Comparison of ENCODE assay signal across 1 cellular context in genomic region chr1:21900766-21901472, GRCh38.
TF ChIP-seq lines count a peak whose summit lies in the region.

No MANE protein-coding gene starts in this region.

TF ChIP-seq in K562, 482 proteins besides CTCF, POLR2A, EP300 and RAD21 (continued from another document):
- TF ChIP-seq, protein P1, sequence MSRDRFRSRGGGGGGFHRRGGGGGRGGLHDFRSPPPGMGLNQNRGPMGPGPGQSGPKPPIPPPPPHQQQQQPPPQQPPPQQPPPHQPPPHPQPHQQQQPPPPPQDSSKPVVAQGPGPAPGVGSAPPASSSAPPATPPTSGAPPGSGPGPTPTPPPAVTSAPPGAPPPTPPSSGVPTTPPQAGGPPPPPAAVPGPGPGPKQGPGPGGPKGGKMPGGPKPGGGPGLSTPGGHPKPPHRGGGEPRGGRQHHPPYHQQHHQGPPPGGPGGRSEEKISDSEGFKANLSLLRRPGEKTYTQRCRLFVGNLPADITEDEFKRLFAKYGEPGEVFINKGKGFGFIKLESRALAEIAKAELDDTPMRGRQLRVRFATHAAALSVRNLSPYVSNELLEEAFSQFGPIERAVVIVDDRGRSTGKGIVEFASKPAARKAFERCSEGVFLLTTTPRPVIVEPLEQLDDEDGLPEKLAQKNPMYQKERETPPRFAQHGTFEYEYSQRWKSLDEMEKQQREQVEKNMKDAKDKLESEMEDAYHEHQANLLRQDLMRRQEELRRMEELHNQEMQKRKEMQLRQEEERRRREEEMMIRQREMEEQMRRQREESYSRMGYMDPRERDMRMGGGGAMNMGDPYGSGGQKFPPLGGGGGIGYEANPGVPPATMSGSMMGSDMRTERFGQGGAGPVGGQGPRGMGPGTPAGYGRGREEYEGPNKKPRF (IDR thresholded peaks at IDR 0.05; ENCODE audit: low read depth, low read length), result no peak
- TF ChIP-seq ILF3 (IDR thresholded peaks at IDR 0.05; ENCODE audit: borderline replicate concordance), result no peak
- TF ChIP-seq YBX1 (IDR thresholded peaks at IDR 0.05), result no peak
TF ChIP-seq in K562: peak in this region for 2.
